Comparison of ENCODE assay signal across 26 cellular contexts in the genomic region with DNA sequence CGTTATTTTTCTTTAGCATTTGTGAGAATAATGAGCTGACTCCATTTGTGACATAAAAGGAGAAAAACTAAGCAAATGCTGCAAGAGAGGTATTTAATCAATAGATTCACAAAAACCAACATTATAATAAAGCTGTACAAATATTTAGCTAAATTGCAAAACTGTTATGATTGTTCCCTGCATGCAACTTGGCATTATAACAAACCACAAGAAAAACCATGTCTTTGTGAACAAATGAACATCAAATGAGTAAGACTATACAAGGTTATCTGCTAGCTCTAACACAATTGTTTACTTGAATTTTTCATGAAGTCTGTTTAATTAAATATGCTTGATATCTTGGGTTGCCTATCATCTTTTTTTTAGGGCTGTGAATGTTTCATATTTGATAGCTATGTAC. TPM values are rescaled to one million over a fixed set of nuclear protein-coding genes. Genes with fewer than 3 reads are reported as not detected.
"Had no signal": no experiment of that assay in that cellular context is flagged by ENCODE, and none has a peak within 500 bp of the region (broad histone marks: within the 10 kb centered on the region; RNA-seq: fewer than 3 reads in every experiment).

No MANE protein-coding gene starts in this region.

- H3K9me3 ChIP-seq: ascending aorta had no signal

- H2AFZ ChIP-seq: PC-9 had no signal

- H3K4me3 Mint-ChIP-seq: activated CD4-positive, alpha-beta memory T cell treated with anti-CD3 and anti-CD28 coated beads for 36 hours; activated CD4-positive, alpha-beta T cell treated with anti-CD3 and anti-CD28 coated beads, Interleukin-2, amount 10 ng/mL, durations not matched to agents 7 days and 5 days; activated naive CD4-positive, alpha-beta T cell treated with anti-CD3 and anti-CD28 coated beads, Interleukin-2, amount 50 U/mL, for 24 hours; activated T-cell treated with anti-CD3 and anti-CD28 coated beads, Interleukin-2, amount 50 U/mL, for 72 hours had no signal

- H3K4me2 ChIP-seq: PC-9 had no signal

- ATAC-seq: activated T-cell treated with anti-CD3 and anti-CD28 coated beads, Interleukin-2, amount 50 U/mL, for 72 hours had no signal

- H3K36me3 ChIP-seq: ascending aorta, MG63 had no signal

- H3K27me3 ChIP-seq: ascending aorta, MG63 had no signal

- H3K27me3 Mint-ChIP-seq: activated CD4-positive, alpha-beta memory T cell treated with anti-CD3 and anti-CD28 coated beads for 36 hours; activated CD4-positive, alpha-beta T cell treated with anti-CD3 and anti-CD28 coated beads, Interleukin-2, amount 10 ng/mL, durations not matched to agents 7 days and 5 days had no signal

- H3K4me3 ChIP-seq: ascending aorta, MG63, PC-9 had no signal

- H3K36me3 Mint-ChIP-seq: activated CD4-positive, alpha-beta memory T cell treated with anti-CD3 and anti-CD28 coated beads for 36 hours had no signal

- H3K9me3 Mint-ChIP-seq: activated CD4-positive, alpha-beta T cell treated with anti-CD3 and anti-CD28 coated beads, Interleukin-2, amount 10 ng/mL, durations not matched to agents 7 days and 5 days; activated T-helper 2 cell treated with anti-CD3 and anti-CD28 coated beads, Interferon-gamma antibody, Interleukin-2, Interleukin-4, amounts not matched to agents 10 μg/mL and 5 μg/mL and 100 μg/mL, durations not matched to agents 14 hours and 24 hours and 36 hours had no signal

- H3K4me1 Mint-ChIP-seq: activated CD4-positive, alpha-beta T cell treated with anti-CD3 and anti-CD28 coated beads, Interleukin-2, amount 10 ng/mL, durations not matched to agents 7 days and 5 days; activated naive CD4-positive, alpha-beta T cell treated with anti-CD3 and anti-CD28 coated beads, Interleukin-2, amount 50 U/mL, for 24 hours had no signal

- FAIRE-seq: bronchial epithelial cell had no signal

- H3K27ac Mint-ChIP-seq: activated CD4-positive, alpha-beta memory T cell treated with anti-CD3 and anti-CD28 coated beads for 36 hours; activated CD4-positive, alpha-beta T cell treated with anti-CD3 and anti-CD28 coated beads, Interleukin-2, amount 10 ng/mL, durations not matched to agents 7 days and 5 days; activated naive CD4-positive, alpha-beta T cell treated with anti-CD3 and anti-CD28 coated beads, Interleukin-2, amount 50 U/mL, for 24 hours; activated T-cell treated with anti-CD3 and anti-CD28 coated beads, Interleukin-2, amount 50 U/mL, for 72 hours; activated T-helper 2 cell treated with anti-CD3 and anti-CD28 coated beads, Interferon-gamma antibody, Interleukin-2, Interleukin-4, amounts not matched to agents 10 μg/mL and 5 μg/mL and 100 μg/mL, durations not matched to agents 14 hours and 24 hours and 36 hours had no signal

- H3K4me1 ChIP-seq: ascending aorta had no signal

- H3K27ac ChIP-seq: ascending aorta, PC-9, VCaP had no signal

- DNase-seq: activated CD4-positive, alpha-beta memory T cell treated with anti-CD3 and anti-CD28 coated beads for 36 hours; activated CD4-positive, alpha-beta T cell treated with anti-CD3 and anti-CD28 coated beads, Interleukin-2, amount 10 ng/mL, durations not matched to agents 7 days and 5 days; activated CD4-positive, CD25-positive, alpha-beta regulatory T cell; activated CD8-positive, alpha-beta memory T cell treated with anti-CD3 and anti-CD28 coated beads for 24 hours; activated T-cell treated with anti-CD3 and anti-CD28 coated beads, Interleukin-2, amount 50 U/mL, for 72 hours; amniotic stem cell; central memory CD4-positive, alpha-beta T cell; IMR-90; Kasumi-1; KBM-7; MG63; MV-4-11; NCI-H1092 treated with DMSO at 0.1 percent for 48 hours; NCI-H1436; NCI-H187; NCI-H510A treated with DMSO at 0.1 percent for 48 hours; NCI-H69; PC-9; SIG-M5; T-helper 1 cell had no signal

RNA-seq across cellular contexts. Expression of a gene that starts 50.8 kb away (rescaled TPM):
- total RNA-seq: activated CD4-positive, alpha-beta memory T cell treated with anti-CD3 and anti-CD28 coated beads for 36 hours; activated CD4-positive, alpha-beta T cell treated with anti-CD3 and anti-CD28 coated beads, Interleukin-2, amount 10 ng/mL, durations not matched to agents 7 days and 5 days; activated T-helper 2 cell treated with anti-CD3 and anti-CD28 coated beads, Interferon-gamma antibody, Interleukin-2, Interleukin-4, amounts not matched to agents 10 μg/mL and 5 μg/mL and 100 μg/mL, durations not matched to agents 14 hours and 24 hours and 36 hours; IMR-90; T-helper 2 cell treated with Interferon-gamma antibody and Interleukin-4, amounts not matched to agents 100 ng/mL and 5 ng/mL, for 36 hours had no signal
- polyA plus RNA-seq: IMR-90 had no signal
